In the genomic region with DNA sequence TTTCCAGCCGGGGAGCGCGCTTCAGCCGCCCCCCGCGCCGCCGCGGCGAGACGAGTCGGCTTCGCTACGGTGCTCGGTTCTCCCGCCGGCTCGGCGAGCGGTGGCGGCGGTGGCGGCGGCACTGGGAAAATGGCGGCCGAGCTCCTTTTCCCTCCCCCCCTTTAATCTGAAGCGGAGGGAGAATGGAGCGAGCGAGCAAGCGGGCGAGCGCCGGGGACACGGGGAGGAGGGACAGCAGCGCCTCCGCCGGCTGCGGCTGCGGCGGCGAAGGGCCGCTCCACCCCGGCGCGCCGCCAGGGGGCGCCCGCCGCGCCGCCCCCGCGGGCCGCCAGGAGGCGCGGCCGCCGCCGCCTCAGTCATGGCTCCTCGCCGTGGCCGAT, we compare ENCODE assay signal across 9 cellular contexts. TPM values are rescaled to one million over a fixed set of nuclear protein-coding genes. Genes with fewer than 3 reads are reported as not detected.
DNase-seq lines count a peak whose midpoint lies in the region; ATAC-seq, FAIRE-seq and TF ChIP-seq lines count a peak whose summit lies in the region.
"Had no signal": no experiment of that assay in that cellular context is flagged by ENCODE, and none has a peak within 500 bp of the region (broad histone marks: within the 10 kb centered on the region; RNA-seq: fewer than 3 reads in every experiment).

Gene KANSL1, minus strand, starts transcription at position 184 of the 380 bp plus-strand sequence. CDS start 21,286 bp downstream, outside the sequence.

- TF ChIP-seq EP300 in HepG2 (IDR thresholded peaks at IDR 0.05; ENCODE audit: low read depth in 2 of 2, low read length in 2 of 2) (0 out of 4 replicates have a peak, but pooled peaks of 1 of the 2 experiments have one; percentile 13), HepG2 (CRISPR knock-in tag; IDR thresholded peaks at IDR 0.05; ENCODE audit: borderline replicate concordance) (no peak; the same call in 1 of the 2 replicates)

- H3K27ac ChIP-seq in HepG2 (ENCODE audit: extremely low read length, insufficient read depth, low read length): peak within 1 kb of the TSS; percentile 96

- H3K27me3 ChIP-seq in HepG2 (ENCODE audit: control insufficient read depth in 1 of 2, insufficient read depth in 2 of 2, low read length in 2 of 2): no peaks in the 10 kb centered on the region; a peak in 1 of 5 replicates

- H3K9me3 ChIP-seq in HepG2 (ENCODE audit: low read length): no peaks in the 10 kb centered on the region

- H4K20me1 ChIP-seq in HepG2 (ENCODE audit: insufficient read depth, low read length): peaks cover 38% of the 10 kb centered on the region

- H3K27ac Mint-ChIP-seq in activated CD4-positive, alpha-beta T cell treated with anti-CD3 and anti-CD28 coated beads, Interleukin-2, amount 10 ng/mL, durations not matched to agents 7 days and 5 days: peak within 1 kb of the TSS; percentile 99

- H3K36me3 ChIP-seq in HepG2 (replicated peaks in 1 of 2; ENCODE audit: control insufficient read depth in 1 of 2, insufficient read depth in 2 of 2, low read length in 2 of 2): 0 out of 5 replicates have a peak, but pooled peaks cover 0 to 1% of the 10 kb centered on the region in 2 experiments

- H3K36me3 Mint-ChIP-seq in activated CD4-positive, alpha-beta T cell treated with anti-CD3 and anti-CD28 coated beads, Interleukin-2, amount 10 ng/mL, durations not matched to agents 7 days and 5 days (ENCODE audit: low read depth): peaks cover 30% of the 10 kb centered on the region

- H3K4me3 ChIP-seq in HepG2 (replicated peaks in 1 of 3; ENCODE audit: insufficient read depth in 1 of 3, low read depth in 2 of 3, low read length in 3 of 3): peak within 1 kb of the TSS; percentile 89 to 100 (median 98)

- in situ Hi-C loops in HepG2 (cut with HindIII; ENCODE audit: extremely low pct_ligation_motif_present, low pct_unique_long_range_greater_than_20kb): no loop called here

- peaks cover 59% of the 10 kb centered on the region for H3K4me1 Mint-ChIP-seq in activated CD4-positive, alpha-beta T cell treated with anti-CD3 and anti-CD28 coated beads, Interleukin-2, amount 10 ng/mL, durations not matched to agents 7 days and 5 days

- CTCF ChIA-PET in activated CD4-positive, alpha-beta T cell treated with anti-CD3 and anti-CD28 coated beads, Interleukin-2, amount 10 ng/mL, durations not matched to agents 7 days and 5 days (lab: Charles Lee): interaction anchor here (0.6 to 2.3 kb wide), 38 partner anchors 8 to 618 kb away, joined by 3 to 73 read pairs (median 5); no protein-coding TSS in a partner anchor
- CTCF ChIA-PET in HepG2 (lab: Yijun Ruan, JAX; ENCODE audit: low intra/inter-chr PET ratio, low total read pairs): interaction anchor here (1.0 to 3.7 kb wide), 4 partner anchors 20 to 189 kb away, joined by 3 to 32 read pairs (median 4); no protein-coding TSS in a partner anchor

- H3K4me1 ChIP-seq in HepG2 (ENCODE audit: insufficient read depth, low read length): peaks cover 51% of the 10 kb centered on the region

- TF ChIP-seq CTCF in HepG2 (CRISPR knock-in tag; IDR thresholded peaks at IDR 0.05): peak; percentile 66

- H3K9ac ChIP-seq in HepG2 (ENCODE audit: insufficient read depth, low read depth, low read length): peak within 1 kb of the TSS; percentile 95

- no peak for FAIRE-seq in HepG2 (lab: Jason Lieb, UNC)
- FAIRE-seq: colon had no signal

- H3K4me3 Mint-ChIP-seq in activated CD4-positive, alpha-beta T cell treated with anti-CD3 and anti-CD28 coated beads, Interleukin-2, amount 10 ng/mL, durations not matched to agents 7 days and 5 days: peak within 1 kb of the TSS; percentile 91

- no peaks in the 10 kb centered on the region for H3K27me3 Mint-ChIP-seq in activated CD4-positive, alpha-beta T cell treated with anti-CD3 and anti-CD28 coated beads, Interleukin-2, amount 10 ng/mL, durations not matched to agents 7 days and 5 days

- ATAC-seq in HG03432 (IDR thresholded peaks at IDR 0.05; ENCODE audit: unreplicated experiment) (peak; percentile 70), HepG2 (peak; percentile 69)

- peak; percentile 52 for TF ChIP-seq POLR2A in GM19099 (IDR thresholded peaks at IDR 0.05; ENCODE audit: extremely low read depth, insufficient read length, low read depth)
- TF ChIP-seq POLR2A in HepG2 (IDR thresholded peaks at IDR 0.05; ENCODE audit: insufficient read depth in 1 of 2, low read depth in 2 of 2, low read length in 2 of 2): peak; percentile 14 to 76; a peak in 3 of 4 replicates

- no peaks in the 10 kb centered on the region for H3K9me3 Mint-ChIP-seq in activated CD4-positive, alpha-beta T cell treated with anti-CD3 and anti-CD28 coated beads, Interleukin-2, amount 10 ng/mL, durations not matched to agents 7 days and 5 days

- no peak within 1 kb of the TSS for H2AFZ ChIP-seq in HepG2 (ENCODE audit: low read length)

- peaks cover 86% of the 10 kb centered on the region for H3K79me2 ChIP-seq in HepG2 (ENCODE audit: insufficient read depth, low read length)

- WGBS in HepG2 (ENCODE audit: low lambda C conversion rate): 1% methylated on average over 29 of the region's 62 CpGs

- DNase-seq in Ammon's horn (ENCODE audit: low spot score): peak; percentile 96
- peak; percentile 95 for DNase-seq in NCI-H510A (lab: John Stamatoyannopoulos, UW)
- peak; percentile 86 for DNase-seq in activated CD4-positive, alpha-beta T cell treated with anti-CD3 and anti-CD28 coated beads, Interleukin-2, amount 10 ng/mL, durations not matched to agents 7 days and 5 days
- DNase-seq in dedifferentiated amniotic fluid mesenchymal stem cell (ENCODE audit: extremely low spot score): peak; percentile 95
- peak; percentile 87 for DNase-seq in HepG2 (ENCODE audit: low spot score)
- DNase-seq in stimulated activated CD4-positive, alpha-beta T cell treated with anti-CD3 and anti-CD28 coated beads, Interleukin-4, amount 100 ng/mL, for 1 hour: peak; percentile 87

- H3K4me2 ChIP-seq in HepG2 (ENCODE audit: low read depth, low read length): peak within 1 kb of the TSS; percentile 87

- POLR2A ChIA-PET in activated CD4-positive, alpha-beta T cell treated with anti-CD3 and anti-CD28 coated beads, Interleukin-2, amount 10 ng/mL, durations not matched to agents 7 days and 5 days (lab: Charles Lee): interaction anchor here (0.6 to 1.0 kb wide), 3 partner anchors 15 to 92 kb away, joined by 3 to 4 read pairs (median 3); no protein-coding TSS in a partner anchor
- POLR2A ChIA-PET in HepG2 (lab: Yijun Ruan, JAX): interaction anchor here (0.5 to 2.0 kb wide), 9 partner anchors 9 to 191 kb away, joined by 3 to 11 read pairs (median 3); no protein-coding TSS in a partner anchor

- BruUV-seq in HepG2 (replicated peaks; lab: Mats Ljungman, UMichigan): no TSS peak

- intact Hi-C loops in HepG2 (cut with micrococcal nuclease; ENCODE audit: unreplicated experiment): loop anchor here (5.0 to 10.0 kb wide), 2 partner anchors 96 to 118 kb away; no protein-coding TSS in a partner anchor

- peak; percentile 73; the same call in 1 of the 2 replicates for TF ChIP-seq RAD21 in HepG2 (CRISPR knock-in tag; IDR thresholded peaks at IDR 0.05)

TF ChIP-seq in HepG2, 621 proteins besides CTCF, POLR2A, EP300 and RAD21 (continues in another document):
- TF ChIP-seq ZNF607 (CRISPR knock-in tag; IDR thresholded peaks at IDR 0.05; ENCODE audit: borderline replicate concordance): no peak
- peak; percentile 68; the same call in 2 of the 3 replicates for TF ChIP-seq MXI1 (IDR thresholded peaks at IDR 0.05; ENCODE audit: borderline replicate concordance, low read depth, low read length)
- TF ChIP-seq IKZF4 (CRISPR knock-in tag; IDR thresholded peaks at IDR 0.05; ENCODE audit: borderline replicate concordance, low read depth, not compliant biosample characterization): no peak

RNA-seq across cellular contexts. Expression of gene KANSL1, which starts in this region (rescaled TPM):
- 10 to 100 TPM; 85.7 to 97.7 TPM for total RNA-seq in activated CD4-positive, alpha-beta T cell treated with anti-CD3 and anti-CD28 coated beads, Interleukin-2, amount 10 ng/mL, durations not matched to agents 7 days and 5 days
- total RNA-seq in HepG2 (2016; rRNA removed; fragmentation: Illumina TruSeq; extraction: Trizol): 59.6 and 60.9 TPM in 2 replicates
- total RNA-seq in HepG2 (2016; cell fraction: cytosol; rRNA removed; fragmentation: Illumina TruSeq; extraction: Trizol; ENCODE audit: low read depth): 223 and 253 TPM in 2 replicates
- total RNA-seq in HepG2 (2016; cell fraction: insoluble cytoplasmic fraction; rRNA removed; fragmentation: Illumina TruSeq; extraction: Trizol): 54.9 and 58.3 TPM in 2 replicates
- total RNA-seq in HepG2 (2016; cell fraction: membrane; rRNA removed; fragmentation: Illumina TruSeq; extraction: Trizol): 138 and 153 TPM in 2 replicates
- total RNA-seq in HepG2 (2016; cell fraction: nucleus; rRNA removed; fragmentation: Illumina TruSeq; extraction: Trizol): 130 and 145 TPM in 2 replicates
- polyA plus RNA-seq in HepG2 (2011; rRNA removed): 22.8 and 24.0 TPM in 2 replicates
- 11.2 and 14.3 TPM in 2 replicates for polyA plus RNA-seq in HepG2 (2011; cell fraction: cytosol; rRNA removed)
- 69.1 and 88.4 TPM in 2 replicates for polyA plus RNA-seq in HepG2 (2011; cell fraction: nucleus; rRNA removed)
- 23.5 and 23.7 TPM in 2 replicates for polyA plus RNA-seq in HepG2 (2012)
- polyA plus RNA-seq in HepG2 (2016; cell fraction: cytosol; fragmentation: Illumina TruSeq; extraction: Trizol; ENCODE audit: low read depth): 2.0 and 2.7 TPM in 2 replicates
- polyA plus RNA-seq in HepG2 (2016; cell fraction: insoluble cytoplasmic fraction; fragmentation: Illumina TruSeq; extraction: Trizol; ENCODE audit: low read depth): 21.5 and 27.8 TPM in 2 replicates
- polyA plus RNA-seq in HepG2 (2016; cell fraction: membrane; fragmentation: Illumina TruSeq; extraction: Trizol; ENCODE audit: low read depth): 5.6 and 6.8 TPM in 2 replicates
- 94.8 and 102 TPM in 2 replicates for polyA plus RNA-seq in HepG2 (2016; cell fraction: nucleus; fragmentation: Illumina TruSeq; extraction: Trizol; ENCODE audit: insufficient read depth, low read depth)
- 94.4 and 97.7 TPM in 2 replicates for polyA minus RNA-seq in HepG2 (2011; rRNA and poly(A)+ RNA removed; ENCODE audit: low replicate concordance)
- 61.5 and 62.2 TPM in 2 replicates for polyA minus RNA-seq in HepG2 (2011; cell fraction: cytosol; rRNA and poly(A)+ RNA removed)
- polyA minus RNA-seq in HepG2 (2011; cell fraction: nucleus; rRNA and poly(A)+ RNA removed): 272 and 315 TPM in 2 replicates

Comparison
In these comparisons a context has a peak if more than half of its experiments do, and no peak if none do; other contexts are left out.
1. Peak in every context shown above with its lines: DNase-seq, ATAC-seq, H3K4me3 ChIP-seq and H3K27ac ChIP-seq.